ENCODE assay signal across 33 cellular contexts in genomic region chr1:199553104-199553503, GRCh38.
"Had no signal": no experiment of that assay in that cellular context is flagged by ENCODE, and none has a peak within 500 bp of the region (broad histone marks: within the 10 kb centered on the region; RNA-seq: fewer than 3 reads in every experiment).

No MANE protein-coding gene starts in this region.

- H3K27ac ChIP-seq: adrenal gland, body of pancreas, brain microvascular endothelial cell, breast epithelium, VCaP had no signal

- H3K9me3 ChIP-seq: adrenal gland, body of pancreas, breast epithelium had no signal

- H3K36me3 ChIP-seq: adrenal gland, brain microvascular endothelial cell, breast epithelium had no signal

- H3K4me3 ChIP-seq: adrenal gland, body of pancreas, breast epithelium had no signal

- ATAC-seq: activated CD8-positive, alpha-beta T cell treated with anti-CD3 and anti-CD28 coated beads for 36 hours; activated naive CD4-positive, alpha-beta T cell treated with anti-CD3 and anti-CD28 coated beads, Interleukin-2, amount 50 U/mL, for 72 hours; activated T-cell treated with anti-CD3 and anti-CD28 coated beads, Interleukin-2, amount 50 U/mL, for 4 hours; activated T-cell treated with anti-CD3 and anti-CD28 coated beads, Interleukin-2, amount 50 U/mL, for 72 hours; activated T-helper 17 cell treated with anti-CD3 and anti-CD28 coated beads, Interleukin-2, amount 50 U/mL, for 72 hours; body of pancreas had no signal

- H3K27me3 ChIP-seq: adrenal gland, body of pancreas, brain microvascular endothelial cell, breast epithelium had no signal

- FAIRE-seq: astrocyte, TTC549 had no signal

- DNase-seq: activated B cell treated with CpG ODN at 0.5 μM for 24 hours; activated CD4-positive, alpha-beta memory T cell treated with anti-CD3 and anti-CD28 coated beads for 36 hours; activated CD4-positive, alpha-beta T cell treated with anti-CD3 and anti-CD28 coated beads for 4 hours; activated CD4-positive, alpha-beta T cell treated with anti-CD3 and anti-CD28 coated beads, Interleukin-2, amount 10 ng/mL, durations not matched to agents 24 days and 14 days; activated CD4-positive, alpha-beta T cell treated with anti-CD3 and anti-CD28 coated beads, Interleukin-2, amount 50 U/mL, for 1 hour; activated CD4-positive, alpha-beta T cell treated with anti-CD3 and anti-CD28 coated beads, Interleukin-2, amount 50 U/mL, for 4 hours; activated CD4-positive, CD25-positive, alpha-beta regulatory T cell treated with anti-CD3 and anti-CD28 coated beads, Interleukin-2, amount 50 U/mL, for 72 hours; activated CD8-positive, alpha-beta memory T cell treated with anti-CD3 and anti-CD28 coated beads, Interleukin-2, amount 50 U/mL, for 4 hours; activated CD8-positive, alpha-beta T cell treated with anti-CD3 and anti-CD28 coated beads for 36 hours; activated effector memory CD4-positive, alpha-beta T cell treated with anti-CD3 and anti-CD28 coated beads, Interleukin-2, amount 50 U/mL, for 16 hours; activated gamma-delta T cell treated with Interleukin-2 at 50 U/mL for 16 hours; activated naive CD4-positive, alpha-beta T cell; activated naive CD4-positive, alpha-beta T cell treated with anti-CD3 and anti-CD28 coated beads for 36 hours; activated naive CD4-positive, alpha-beta T cell treated with anti-CD3 and anti-CD28 coated beads, Interleukin-2, amount 50 U/mL, for 16 hours; activated naive CD8-positive, alpha-beta T cell treated with anti-CD3 and anti-CD28 coated beads for 36 hours; activated T-cell treated with anti-CD3 and anti-CD28 coated beads for 4 hours; activated T-cell treated with anti-CD3 and anti-CD28 coated beads, Interleukin-2, amount 50 U/mL, for 1 hour; activated T-cell treated with anti-CD3 and anti-CD28 coated beads, Interleukin-2, amount 50 U/mL, for 4 hours; activated T-cell treated with anti-CD3 and anti-CD28 coated beads, Interleukin-2, amount 50 U/mL, for 72 hours; adrenal gland; amniotic stem cell; aorta; body of pancreas; brain microvascular endothelial cell; central memory CD4-positive, alpha-beta T cell; T-helper 2 cell; T-helper 9 cell had no signal

- H3K4me1 ChIP-seq: adrenal gland, body of pancreas, breast epithelium had no signal
